ENCODE assay signal across 17 cellular contexts in the genomic region with DNA sequence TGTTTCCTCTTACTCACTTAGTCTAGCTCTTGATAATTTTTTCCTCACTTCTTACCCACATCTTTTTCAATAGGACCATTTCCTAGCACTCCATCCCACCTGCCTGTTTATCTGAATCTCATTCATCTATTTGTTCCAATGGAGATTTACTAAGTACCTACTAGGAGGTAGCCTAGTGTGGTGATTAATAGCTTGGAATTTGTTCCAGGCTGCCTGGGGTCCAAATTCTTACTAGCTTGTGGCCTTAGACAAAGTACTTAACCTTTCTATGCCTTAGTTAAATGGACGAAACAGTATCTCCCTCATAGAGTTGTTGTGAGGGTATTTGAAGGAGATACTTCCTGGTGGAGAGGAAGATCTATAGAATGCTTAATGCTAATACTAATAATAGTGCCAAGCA. TPM values are rescaled to one million over a fixed set of nuclear protein-coding genes. Genes with fewer than 3 reads are reported as not detected.
DNase-seq lines count a peak whose midpoint lies in the region; ATAC-seq, FAIRE-seq and TF ChIP-seq lines count a peak whose summit lies in the region.
"Had no signal": no experiment of that assay in that cellular context is flagged by ENCODE, and none has a peak within 500 bp of the region (broad histone marks: within the 10 kb centered on the region; RNA-seq: fewer than 3 reads in every experiment).

No MANE protein-coding gene starts in this region.

- H3K4me2 ChIP-seq in Karpas-422 (ENCODE audit: low read depth, low read length, poor library complexity, severe bottlenecking): no peak overlapping the region

- H3K27ac Mint-ChIP-seq in endodermal cell: no peak overlapping the region
- H3K27ac Mint-ChIP-seq in activated CD4-positive, alpha-beta memory T cell treated with anti-CD3 and anti-CD28 coated beads for 36 hours: no peak overlapping the region
- no peak overlapping the region for H3K27ac Mint-ChIP-seq in chondrocyte (ENCODE audit: unreplicated experiment)

- TF ChIP-seq CTCF in endodermal cell (conservative IDR thresholded peaks at IDR 0.05) (no peak), chondrocyte (IDR thresholded peaks at IDR 0.05) (no peak)

- WGBS in endodermal cell (ENCODE audit: insufficient coverage in 1 of 2, insufficient read length in 1 of 2), 2 experiments: 60% methylated on average over 1 of the region's 1 CpG; no CpG with 5 or more reads in 1 of the 2 experiments

- POLR2A ChIA-PET in activated CD4-positive, alpha-beta memory T cell treated with anti-CD3 and anti-CD28 coated beads for 36 hours (lab: Charles Lee): no interaction called here

- H3K79me2 ChIP-seq in Karpas-422 (ENCODE audit: low read length): peaks cover 75% of the 10 kb centered on the region

- H3K27ac ChIP-seq in Karpas-422 (ENCODE audit: low read length) (peak overlapping the region; percentile 50), endodermal cell (ENCODE audit: low read depth, low read length) (no peak overlapping the region)
- H3K27ac ChIP-seq: RWPE1 had no signal

- H3K9ac ChIP-seq in Karpas-422 (ENCODE audit: low read length) (no peak overlapping the region), endodermal cell (ENCODE audit: extremely low read depth, low read length, poor library complexity, severe bottlenecking) (no peak overlapping the region)

- no peak overlapping the region for H3K4me3 Mint-ChIP-seq in endodermal cell
- no peak overlapping the region for H3K4me3 Mint-ChIP-seq in activated CD4-positive, alpha-beta memory T cell treated with anti-CD3 and anti-CD28 coated beads for 36 hours
- H3K4me3 Mint-ChIP-seq in chondrocyte (ENCODE audit: unreplicated experiment): no peak overlapping the region

- no peaks in the 10 kb centered on the region for H3K27me3 Mint-ChIP-seq in endodermal cell (ENCODE audit: insufficient read depth)
- H3K27me3 Mint-ChIP-seq in activated CD4-positive, alpha-beta memory T cell treated with anti-CD3 and anti-CD28 coated beads for 36 hours: no peaks in the 10 kb centered on the region
- H3K27me3 Mint-ChIP-seq in chondrocyte (ENCODE audit: low read depth): no peaks in the 10 kb centered on the region

- intact Hi-C loops in activated CD4-positive, alpha-beta memory T cell treated with anti-CD3 and anti-CD28 coated beads for 36 hours (cut with micrococcal nuclease): no loop called here

- no peak for ATAC-seq in GM21723 (IDR thresholded peaks at IDR 0.05; ENCODE audit: unreplicated experiment)
- ATAC-seq: PC-3 had no signal

- H3K9me3 ChIP-seq in Karpas-422 (ENCODE audit: low read length): no peaks in the 10 kb centered on the region
- H3K9me3 ChIP-seq in endodermal cell (ENCODE audit: control insufficient read depth, low read length): peaks cover 13% of the 10 kb centered on the region
- H3K9me3 ChIP-seq: Caco-2 had no signal

- FAIRE-seq in GM12891 (lab: Jason Lieb, UNC): peak; percentile 85

- H3K9me3 Mint-ChIP-seq in endodermal cell (peaks cover 8% of the 10 kb centered on the region), chondrocyte (ENCODE audit: low read depth) (peaks cover 13% of the 10 kb centered on the region)
- H3K9me3 Mint-ChIP-seq in activated CD4-positive, alpha-beta memory T cell treated with anti-CD3 and anti-CD28 coated beads for 36 hours: no peaks in the 10 kb centered on the region

- H3K36me3 ChIP-seq in Karpas-422 (ENCODE audit: insufficient read depth, low read length) (no peaks in the 10 kb centered on the region), endodermal cell (ENCODE audit: control insufficient read depth, insufficient read depth, low read length) (no peaks in the 10 kb centered on the region)

- no peaks in the 10 kb centered on the region for H4K20me1 ChIP-seq in Karpas-422 (ENCODE audit: insufficient read depth, low read depth, low read length)

- peaks cover 42% of the 10 kb centered on the region for H3K4me1 Mint-ChIP-seq in endodermal cell
- peaks cover 41% of the 10 kb centered on the region for H3K4me1 Mint-ChIP-seq in activated CD4-positive, alpha-beta memory T cell treated with anti-CD3 and anti-CD28 coated beads for 36 hours (ENCODE audit: low read depth)
- peaks cover 42% of the 10 kb centered on the region for H3K4me1 Mint-ChIP-seq in chondrocyte (ENCODE audit: low read depth)

- no peaks in the 10 kb centered on the region for H3K9me2 ChIP-seq in Karpas-422 (replicated peaks; ENCODE audit: insufficient read depth, low read length)

- H3K4me3 ChIP-seq in Karpas-422 (ENCODE audit: low read length) (no peak overlapping the region), endodermal cell (ENCODE audit: low read length) (peak overlapping the region; percentile 50)
- H3K4me3 ChIP-seq: MG63 had no signal

- CTCF ChIA-PET in activated CD4-positive, alpha-beta memory T cell treated with anti-CD3 and anti-CD28 coated beads for 36 hours (lab: Charles Lee): interaction anchor here (0.7 to 1.4 kb wide), 4 partner anchors 42 to 135 kb away, joined by 3 read pairs; partner anchors contain the start of gene SERTAD2

- H3K36me3 Mint-ChIP-seq in endodermal cell (ENCODE audit: low read depth) (peaks cover 9% of the 10 kb centered on the region), chondrocyte (ENCODE audit: low read depth) (peaks cover 6% of the 10 kb centered on the region)
- peaks cover 1% of the 10 kb centered on the region for H3K36me3 Mint-ChIP-seq in activated CD4-positive, alpha-beta memory T cell treated with anti-CD3 and anti-CD28 coated beads for 36 hours

- TF ChIP-seq POLR2A in GM12891 (IDR thresholded peaks at IDR 0.05; ENCODE audit: low read depth, low read length): no peak

- H3K4me1 ChIP-seq in Karpas-422 (ENCODE audit: low read length): peaks cover 58% of the 10 kb centered on the region
- peaks cover 16% of the 10 kb centered on the region for H3K4me1 ChIP-seq in endodermal cell (ENCODE audit: control insufficient read depth, insufficient read depth, low read length)

- H3K27me3 ChIP-seq in Karpas-422 (ENCODE audit: low read length): no peaks in the 10 kb centered on the region
- H3K27me3 ChIP-seq in endodermal cell (ENCODE audit: control insufficient read depth, insufficient read depth, low read length, poor library complexity, severe bottlenecking): no peaks in the 10 kb centered on the region
- H3K27me3 ChIP-seq: MG63 had no signal

- H2AFZ ChIP-seq in Karpas-422 (ENCODE audit: low read length): no peak overlapping the region

- DNase-seq in GM12891 (ENCODE audit: insufficient read length, low spot score): no peak
- no peak for DNase-seq in Karpas-422
- DNase-seq in endodermal cell: no peak
- DNase-seq in renal cortical epithelial cell (ENCODE audit: low read depth): peak; percentile 59
- DNase-seq in activated CD4-positive, alpha-beta memory T cell treated with anti-CD3 and anti-CD28 coated beads for 36 hours: no peak
- no peak for DNase-seq in chondrocyte (ENCODE audit: low spot score)
- DNase-seq: Caco-2, KG1, MG63, NCI-H1092, NCI-H146, NCI-H2081, NCI-H510A, NCI-H774, PC-3 had no signal

TF ChIP-seq in GM12891, 5 proteins besides CTCF, POLR2A, EP300 and RAD21:
- TF ChIP-seq SPI1 (IDR thresholded peaks at IDR 0.05; ENCODE audit: low read depth, low read length) (no peak), TAF1 (IDR thresholded peaks at IDR 0.05; ENCODE audit: low read depth, low read length) (no peak), POLR2AphosphoS5 (IDR thresholded peaks at IDR 0.05; ENCODE audit: low read depth, low read length) (no peak), POU2F2 (IDR thresholded peaks at IDR 0.05; ENCODE audit: low read depth, low read length) (no peak), PAX5 (IDR thresholded peaks at IDR 0.05; ENCODE audit: insufficient read depth, low read length, severe bottlenecking) (no peak)

RNA-seq across cellular contexts. Expression of gene SERTAD2, which starts 42.9 kb away (rescaled TPM):
- polyA plus RNA-seq in GM12891 (2012; ENCODE audit: low read depth, missing spikeins): 16.5 TPM
- 27.2 and 73.8 TPM in 2 replicates for total RNA-seq in Karpas-422 (2014; rRNA removed; shearing (Covaris generic); ENCODE audit: low replicate concordance)
- 10 to 100 TPM; 17.1 to 20.3 TPM for total RNA-seq in endodermal cell
- 27.7 TPM for polyA plus RNA-seq in endodermal cell (2013, experiment 1 of 2)
- 25.7 TPM for polyA plus RNA-seq in endodermal cell (2013, experiment 2 of 2)
- total RNA-seq in renal cortical epithelial cell: 8.9 and 21.3 TPM in 2 replicates
- total RNA-seq in activated CD4-positive, alpha-beta memory T cell treated with anti-CD3 and anti-CD28 coated beads for 36 hours: 10 to 100 TPM; 11.3 to 11.4 TPM
- total RNA-seq in chondrocyte: 18.1 to 20.5 TPM (median 20.3 TPM) in 3 replicates
